21 cellular contexts compared by ENCODE assay signal in genomic region chr15:101523560-101523940, GRCh38. TPM values are rescaled to one million over a fixed set of nuclear protein-coding genes. Genes with fewer than 3 reads are reported as not detected.
A peak's percentile ranks its signal among the peaks of the same experiment; 100 is the strongest.
DNase-seq lines count a peak whose midpoint lies in the region; TF ChIP-seq lines count a peak whose summit lies in the region.
"Had no signal": no experiment of that assay in that cellular context is flagged by ENCODE, and none has a peak within 500 bp of the region (broad histone marks: within the 10 kb centered on the region; RNA-seq: fewer than 3 reads in every experiment).

No MANE protein-coding gene starts in this region.

- no peaks in the 10 kb centered on the region for H3K79me2 ChIP-seq in neural progenitor cell (ENCODE audit: low read depth)

- H3K27ac Mint-ChIP-seq in neural progenitor cell, result peak overlapping the region; percentile 72
- H3K27ac Mint-ChIP-seq: activated naive CD4-positive, alpha-beta T cell treated with anti-CD3 and anti-CD28 coated beads, Interleukin-2, amount 10 ng/mL, durations not matched to agents 7 days and 5 days; CD4-positive, CD25-positive, alpha-beta regulatory T cell; naive B cell had no signal

- no peaks in the 10 kb centered on the region for H3K36me3 ChIP-seq in neural progenitor cell
- H3K36me3 ChIP-seq: pancreas, sigmoid colon had no signal

- H4K20me1 ChIP-seq in neural progenitor cell (ENCODE audit: low read depth), result no peaks in the 10 kb centered on the region

- H3K4me1 ChIP-seq in neural progenitor cell, result no peaks in the 10 kb centered on the region
- H3K4me1 ChIP-seq: foreskin keratinocyte had no signal

- H3K9ac ChIP-seq in neural progenitor cell, result no peak overlapping the region

- H2AFZ ChIP-seq in neural progenitor cell (replicated peaks), result no peak overlapping the region

- H3K36me3 Mint-ChIP-seq in neural progenitor cell, result peaks cover 2% of the 10 kb centered on the region
- H3K36me3 Mint-ChIP-seq: activated naive CD4-positive, alpha-beta T cell treated with anti-CD3 and anti-CD28 coated beads, Interleukin-2, amount 10 ng/mL, durations not matched to agents 7 days and 5 days; CD4-positive, CD25-positive, alpha-beta regulatory T cell had no signal

- H3K9me3 ChIP-seq in neural progenitor cell (ENCODE audit: low read depth), result no peaks in the 10 kb centered on the region
- H3K9me3 ChIP-seq: pancreas, sigmoid colon had no signal

- peak; percentile 7 for DNase-seq in AG20443 (ENCODE audit: low spot score)
- peak; percentile 7 for DNase-seq in GM10266 (ENCODE audit: extremely low spot score)
- peak; percentile 97 for DNase-seq in globus pallidus (ENCODE audit: low spot score)
- DNase-seq in neural progenitor cell (ENCODE audit: low spot score), result no peak
- no peak for DNase-seq in NCI-H345 treated with DMSO at 0.1 percent for 48 hours (lab: John Stamatoyannopoulos, UW; ENCODE audit: unreplicated experiment)
- no peak for DNase-seq in A172 (ENCODE audit: low spot score)
- no peak for DNase-seq in activated T-cell treated with anti-CD3 and anti-CD28 coated beads, Interleukin-2, amount 50 U/mL, for 1 hour
- no peak for DNase-seq in LoVo (ENCODE audit: low spot score)
- DNase-seq: activated naive CD4-positive, alpha-beta T cell treated with anti-CD3 and anti-CD28 coated beads, Interleukin-2, amount 10 ng/mL, durations not matched to agents 7 days and 5 days; activated T-cell treated with anti-CD3 and anti-CD28 coated beads, Interleukin-2, amount 50 U/mL, for 48 hours; CD4-positive, CD25-positive, alpha-beta regulatory T cell; effector CD4-positive, alpha-beta T cell; foreskin keratinocyte; KG1; kidney; naive B cell; NCI-H1694; pancreas; sigmoid colon; stimulated activated CD8-positive, alpha-beta memory T cell treated with anti-CD3 and anti-CD28 coated beads, Interleukin-4, amount 100 ng/mL, for 48 hours had no signal

- no peak overlapping the region for H3K4me3 Mint-ChIP-seq in neural progenitor cell
- H3K4me3 Mint-ChIP-seq: activated naive CD4-positive, alpha-beta T cell treated with anti-CD3 and anti-CD28 coated beads, Interleukin-2, amount 10 ng/mL, durations not matched to agents 7 days and 5 days; CD4-positive, CD25-positive, alpha-beta regulatory T cell; H9; naive B cell had no signal

- no peak overlapping the region for H3K27ac ChIP-seq in neural progenitor cell
- H3K27ac ChIP-seq: foreskin keratinocyte, pancreas, sigmoid colon had no signal

- peaks cover 4% of the 10 kb centered on the region for H3K9me3 Mint-ChIP-seq in neural progenitor cell
- H3K9me3 Mint-ChIP-seq: activated naive CD4-positive, alpha-beta T cell treated with anti-CD3 and anti-CD28 coated beads, Interleukin-2, amount 10 ng/mL, durations not matched to agents 7 days and 5 days; H9 had no signal

- peaks cover 9% of the 10 kb centered on the region for H3K4me1 Mint-ChIP-seq in neural progenitor cell

- H3F3A ChIP-seq in neural progenitor cell (ENCODE audit: low read depth), result no peaks in the 10 kb centered on the region

- no peak overlapping the region for H3K4me3 ChIP-seq in neural progenitor cell
- H3K4me3 ChIP-seq: pancreas, sigmoid colon had no signal

- TF ChIP-seq CTCF in GM10266 (IDR thresholded peaks at IDR 0.05; ENCODE audit: control insufficient read depth, insufficient read depth, low read depth, missing control alignments) (no peak), neural progenitor cell (IDR thresholded peaks at IDR 0.05) (no peak)

- peaks cover 4% of the 10 kb centered on the region for H3K27me3 Mint-ChIP-seq in neural progenitor cell (ENCODE audit: insufficient read depth, low read depth)

- no peaks in the 10 kb centered on the region for H3K27me3 ChIP-seq in neural progenitor cell
- H3K27me3 ChIP-seq: pancreas, sigmoid colon had no signal

- no peak overlapping the region for H3K4me2 ChIP-seq in neural progenitor cell

RNA-seq across cellular contexts. Expression of gene PCSK6, which starts 34.0 kb away (rescaled TPM):
- total RNA-seq in neural progenitor cell (ENCODE audit: low replicate concordance), result 1.9 and 2.2 TPM in 2 replicates
- total RNA-seq in A172 (2014; rRNA removed; shearing (Covaris generic)), result 5.5 and 10.0 TPM in 2 replicates

Comparison
In these comparisons a context has a peak if more than half of its experiments do, and no peak if none do; other contexts are left out.
1. DNase-seq: peak in AG20443 (single experiment), GM10266 (single experiment) and globus pallidus (single experiment); none in neural progenitor cell (single experiment), NCI-H345 treated with DMSO at 0.1 percent for 48 hours (single experiment), A172 (single experiment), activated T-cell treated with anti-CD3 and anti-CD28 coated beads, Interleukin-2, amount 50 U/mL, for 1 hour (single experiment) and LoVo (single experiment).